In the genomic region with DNA sequence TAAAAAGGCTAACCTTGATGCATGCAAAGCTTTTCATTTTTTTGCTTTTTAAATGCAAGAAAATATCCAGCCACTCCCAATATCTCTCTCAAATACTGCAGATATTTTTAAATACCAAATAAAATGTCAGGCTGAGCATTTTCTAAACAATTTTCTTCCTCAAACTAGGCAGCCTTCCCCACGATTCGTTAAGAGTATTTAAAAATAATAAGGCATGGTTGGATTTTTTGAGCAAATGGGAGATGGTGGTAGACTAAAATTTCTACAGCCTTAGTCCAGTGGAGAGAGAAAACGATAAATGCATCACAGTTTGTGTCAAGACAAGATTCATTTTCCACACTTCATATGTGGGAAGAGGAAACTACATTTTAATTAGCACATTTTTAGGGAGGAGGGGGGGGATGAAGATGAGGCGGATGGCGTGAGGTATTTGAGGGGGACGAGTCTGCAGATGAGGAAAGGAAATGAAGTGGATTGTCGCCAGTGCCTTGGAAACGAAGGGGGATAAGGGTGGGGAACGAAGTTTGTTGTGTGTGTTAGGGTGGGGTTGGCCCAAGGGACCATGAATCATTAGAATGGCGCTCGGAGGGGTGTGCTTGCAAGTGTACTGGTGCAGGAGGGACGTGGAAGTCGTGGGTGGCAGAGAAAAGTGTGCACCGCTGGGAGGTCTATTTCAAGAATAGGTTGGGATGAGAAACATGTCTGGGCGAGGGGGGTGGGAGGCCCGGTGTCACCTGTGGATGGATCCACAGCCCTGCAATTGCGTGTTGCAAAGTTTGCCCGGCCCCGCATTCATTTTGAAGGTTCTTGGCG, we compare ENCODE assay signal across 8 cellular contexts. TPM values are rescaled to one million over a fixed set of nuclear protein-coding genes. Genes with fewer than 3 reads are reported as not detected.
DNase-seq lines count a peak whose midpoint lies in the region; ATAC-seq, FAIRE-seq and TF ChIP-seq lines count a peak whose summit lies in the region.

No MANE protein-coding gene starts in this region.

- H3K4me3 ChIP-seq in mononuclear cell (ENCODE audit: low read length) (peak overlapping the region; percentile 43), uterus (peak overlapping the region; percentile 78 to 88)

- peak; percentile 41 for FAIRE-seq in endometrium (lab: Jason Lieb, UNC)

- ATAC-seq in GM21786 (IDR thresholded peaks at IDR 0.05; ENCODE audit: unreplicated experiment) = no peak

- H3K27ac ChIP-seq in uterus = peak overlapping the region; percentile 92 to 95

- H3K4me1 ChIP-seq in mononuclear cell (ENCODE audit: insufficient read depth, low read length) (peaks cover 29% of the 10 kb centered on the region), uterus (no peaks in the 10 kb centered on the region)

- TF ChIP-seq CTCF in uterus (IDR thresholded peaks at IDR 0.05) = no peak
- TF ChIP-seq CTCF in GM20000 (IDR thresholded peaks at IDR 0.05; ENCODE audit: extremely low read depth, missing control alignments) = no peak

- peak; percentile 74 for DNase-seq in EH (ENCODE audit: low read depth)
- DNase-seq in NCI-H748 treated with DMSO at 0.1 percent for 48 hours (lab: John Stamatoyannopoulos, UW) = peak; percentile 8
- peak; percentile 57 to 68 for DNase-seq in uterus
- DNase-seq in GM20000 (ENCODE audit: low spot score) = no peak
- DNase-seq in COR-L47 (lab: John Stamatoyannopoulos, UW) = no peak

- no peaks in the 10 kb centered on the region for H3K36me3 ChIP-seq in uterus

- H3K27me3 ChIP-seq in mononuclear cell (ENCODE audit: insufficient read depth, low read length) (no peaks in the 10 kb centered on the region), uterus (no peaks in the 10 kb centered on the region)

- intact Hi-C loops in uterus (cut with DNase I; ENCODE audit: low total_unique reads) = no loop called here

- H3K9me3 ChIP-seq in mononuclear cell (ENCODE audit: low read depth, low read length) (no peaks in the 10 kb centered on the region), uterus (no peaks in the 10 kb centered on the region)

- no peak for TF ChIP-seq POLR2A in uterus (IDR thresholded peaks at IDR 0.05)

RNA-seq across cellular contexts. Expression of a gene that starts 1.2 kb away (rescaled TPM):
- total RNA-seq in mononuclear cell = 536 TPM
- 100 to 1,000 TPM in 2 of 4 donors, 10 to 100 TPM in 2; 55.0 to 935 (median 92.6) TPM for total RNA-seq in uterus

Comparison
In these comparisons a context has a peak if more than half of its experiments do, and no peak if none do; other contexts are left out.
1. DNase-seq: peak in EH (single experiment), NCI-H748 treated with DMSO at 0.1 percent for 48 hours (single experiment) and uterus (2 of 2); none in GM20000 (single experiment) and COR-L47 (single experiment).